Comparison of ENCODE assay signal across 26 cellular contexts in the genomic region with DNA sequence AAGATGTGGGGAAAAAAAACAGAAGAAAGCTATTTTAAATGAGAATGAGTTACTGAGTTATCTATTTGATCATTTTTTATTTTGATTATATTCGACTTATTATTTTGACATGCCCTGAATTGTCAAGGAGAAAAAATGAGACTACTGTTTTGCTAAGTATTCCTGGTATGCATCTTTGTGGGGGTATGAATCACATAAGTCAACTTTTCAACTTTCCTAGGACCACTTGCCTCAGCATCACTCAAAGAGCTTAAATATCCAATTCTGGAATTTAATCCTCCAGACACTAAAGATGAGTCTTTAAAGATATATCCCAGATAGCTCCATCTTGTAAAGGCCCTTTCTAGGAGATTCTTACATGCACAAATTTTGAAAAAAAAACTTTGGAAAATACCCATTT.
"Had no signal": no experiment of that assay in that cellular context is flagged by ENCODE, and none has a peak within 500 bp of the region (broad histone marks: within the 10 kb centered on the region; RNA-seq: fewer than 3 reads in every experiment).

No MANE protein-coding gene starts in this region.

- H3K27ac ChIP-seq: body of pancreas, colonic mucosa, epithelial cell of prostate, esophagus squamous epithelium, WERI-Rb-1 had no signal

- H3K27me3 ChIP-seq: body of pancreas, colonic mucosa had no signal

- ATAC-seq: activated CD4-positive, CD25-positive, alpha-beta regulatory T cell treated with anti-CD3 and anti-CD28 coated beads, Interleukin-2, amount 50 U/mL, for 24 hours; activated CD8-positive, alpha-beta T cell treated with anti-CD3 and anti-CD28 coated beads for 36 hours; activated T-cell treated with anti-CD3 and anti-CD28 coated beads, Interleukin-2, amount 50 U/mL, for 4 hours; activated T-helper 17 cell treated with anti-CD3 and anti-CD28 coated beads, Interleukin-2, amount 50 U/mL, for 72 hours; body of pancreas; T-helper 17 cell had no signal

- H3K9me3 ChIP-seq: body of pancreas, colonic mucosa, esophagus squamous epithelium had no signal

- H3K4me1 ChIP-seq: body of pancreas, colonic mucosa had no signal

- DNase-seq: activated B cell treated with CpG ODN at 0.5 μM for 24 hours; activated CD4-positive, alpha-beta T cell treated with anti-CD3 and anti-CD28 coated beads for 48 hours; activated CD4-positive, alpha-beta T cell treated with anti-CD3 and anti-CD28 coated beads, Interleukin-2, amount 50 U/mL, for 1 hour; activated CD4-positive, alpha-beta T cell treated with anti-CD3 and anti-CD28 coated beads, Interleukin-2, amount 50 U/mL, for 48 hours; activated CD8-positive, alpha-beta memory T cell treated with anti-CD3 and anti-CD28 coated beads for 24 hours; activated CD8-positive, alpha-beta T cell treated with anti-CD3 and anti-CD28 coated beads for 36 hours; activated effector memory CD4-positive, alpha-beta T cell treated with Interleukin-2 at 50 U/mL for 16 hours; activated gamma-delta T cell treated with Interleukin-2 at 50 U/mL for 16 hours; activated naive CD4-positive, alpha-beta T cell treated with anti-CD3 and anti-CD28 coated beads, Interleukin-2, amount 50 U/mL, for 16 hours; activated naive CD4-positive, alpha-beta T cell treated with Interleukin-2 at 50 U/mL for 16 hours; activated T-cell treated with anti-CD3 and anti-CD28 coated beads, Interleukin-2, amount 50 U/mL, for 4 hours; amniotic stem cell; anterior cingulate cortex; body of pancreas; caudate nucleus; colonic mucosa; effector CD8-positive, alpha-beta T cell; esophagus squamous epithelium; foreskin fibroblast; head of caudate nucleus; T-helper 17 cell; T1000; WERI-Rb-1 had no signal

- H3K36me3 ChIP-seq: colonic mucosa, esophagus squamous epithelium, WERI-Rb-1 had no signal

- H3K4me3 ChIP-seq: body of pancreas, colonic mucosa, esophagus squamous epithelium had no signal
